Comparison of ENCODE assay signal across 14 cellular contexts in the genomic region with DNA sequence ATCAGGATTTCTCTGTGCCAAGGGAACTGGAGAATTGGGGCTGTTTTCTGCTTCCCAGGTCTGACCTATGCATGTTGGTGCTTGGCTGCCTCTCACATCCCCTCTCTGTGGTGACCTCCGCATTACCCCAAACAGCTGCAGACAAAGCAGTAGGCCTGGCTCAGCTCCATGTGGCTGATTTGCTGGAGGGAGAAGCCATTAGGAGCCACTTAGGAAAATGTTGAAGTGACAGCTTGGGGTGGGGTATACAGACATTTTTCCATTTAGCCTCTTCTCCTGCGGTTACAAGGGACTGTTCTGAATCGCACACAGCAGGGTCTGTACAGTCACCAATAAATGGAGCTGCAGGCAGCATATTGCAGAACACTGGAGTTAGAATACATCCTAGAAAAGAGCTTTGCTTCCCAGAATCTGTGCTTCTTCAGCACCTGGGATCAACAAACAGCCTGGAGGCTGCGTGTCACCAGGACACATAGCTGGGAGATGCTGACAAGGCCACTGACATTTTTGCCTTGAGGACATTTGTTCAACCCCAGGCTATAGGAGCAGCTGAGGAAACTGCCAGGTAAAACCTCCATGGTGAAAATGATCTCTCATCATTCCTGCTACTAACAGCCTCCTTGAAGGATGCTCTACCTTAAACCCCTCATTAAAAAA.
DNase-seq lines count a peak whose midpoint lies in the region; ATAC-seq and TF ChIP-seq lines count a peak whose summit lies in the region.
"Had no signal": no experiment of that assay in that cellular context is flagged by ENCODE, and none has a peak within 500 bp of the region (broad histone marks: within the 10 kb centered on the region; RNA-seq: fewer than 3 reads in every experiment).

No MANE protein-coding gene starts in this region.

- WGBS in sigmoid colon, 2 donors: 80 to 92% methylated on average over 4 of the region's 4 CpGs

- H3K27me3 ChIP-seq in sigmoid colon: no peaks in the 10 kb centered on the region
- H3K27me3 ChIP-seq: breast epithelium had no signal

- H3K4me3 Mint-ChIP-seq in brain (peak overlapping the region in 2 of 5 experiments; percentile 35 to 44), type B pancreatic cell (peak overlapping the region; percentile 60)

- H3K27ac Mint-ChIP-seq in brain: peak overlapping the region; percentile 52 to 94 (median 90)
- H3K27ac Mint-ChIP-seq in type B pancreatic cell: peak overlapping the region; percentile 69

- no peak for ATAC-seq in GM18907 (IDR thresholded peaks at IDR 0.05; ENCODE audit: unreplicated experiment)

- peak; percentile 81 for DNase-seq in NCI-H748 (lab: John Stamatoyannopoulos, UW; ENCODE audit: unreplicated experiment)
- DNase-seq in NCI-H748 treated with DMSO at 0.1 percent for 48 hours (lab: John Stamatoyannopoulos, UW): no peak
- peak; percentile 94 for DNase-seq in NCI-H2171 treated with DMSO at 0.1 percent for 48 hours (lab: John Stamatoyannopoulos, UW)
- no peak for DNase-seq in type B pancreatic cell (ENCODE audit: extremely low spot score, unreplicated experiment)
- no peak for DNase-seq in cardiac septum (ENCODE audit: low spot score)
- DNase-seq in sigmoid colon: no peak
- DNase-seq: activated CD4-positive, CD25-positive, alpha-beta regulatory T cell; activated naive CD4-positive, alpha-beta T cell; hippocampal formation; IMR-90; T-helper 1 cell had no signal

- H3K27me3 Mint-ChIP-seq in brain (peaks cover 3% of the 10 kb centered on the region), type B pancreatic cell (no peaks in the 10 kb centered on the region)

- peaks cover 0 to 20% (median 16%) of the 10 kb centered on the region in 4 donors for H3K4me1 ChIP-seq in sigmoid colon
- H3K4me1 ChIP-seq: breast epithelium had no signal

- H3K4me1 Mint-ChIP-seq in brain: peaks cover 36% of the 10 kb centered on the region
- peaks cover 31% of the 10 kb centered on the region for H3K4me1 Mint-ChIP-seq in type B pancreatic cell (ENCODE audit: unreplicated experiment)

- H3K4me3 ChIP-seq in sigmoid colon: no peak overlapping the region
- H3K4me3 ChIP-seq: breast epithelium had no signal

- intact Hi-C loops in cardiac septum (cut with DNase I) (no loop called here), sigmoid colon (cut with DNase I) (no loop called here)

- TF ChIP-seq CTCF in brain (conservative IDR thresholded peaks at IDR 0.05) (no peak), type B pancreatic cell (conservative IDR thresholded peaks at IDR 0.05) (no peak), sigmoid colon (IDR thresholded peaks at IDR 0.05) (no peak)

- no peaks in the 10 kb centered on the region for H3K36me3 Mint-ChIP-seq in brain
- no peaks in the 10 kb centered on the region for H3K36me3 Mint-ChIP-seq in type B pancreatic cell

- no peaks in the 10 kb centered on the region for H3K9me3 ChIP-seq in sigmoid colon
- H3K9me3 ChIP-seq: breast epithelium had no signal

- H3K27ac ChIP-seq in sigmoid colon: peak overlapping the region in 1 of 4 donors; percentile 41
- H3K27ac ChIP-seq: breast epithelium had no signal

- no peak for TF ChIP-seq POLR2A in sigmoid colon (IDR thresholded peaks at IDR 0.05)

- no peaks in the 10 kb centered on the region for H3K36me3 ChIP-seq in sigmoid colon
- H3K36me3 ChIP-seq: breast epithelium had no signal

- H3K9me3 Mint-ChIP-seq in brain (no peaks in the 10 kb centered on the region), type B pancreatic cell (no peaks in the 10 kb centered on the region)

- no peak for TF ChIP-seq EP300 in sigmoid colon (IDR thresholded peaks at IDR 0.05)

Comparison
In these comparisons a context has a peak if more than half of its experiments do, and no peak if none do; other contexts are left out.
1. DNase-seq: peak in NCI-H748 (single experiment) and NCI-H2171 treated with DMSO at 0.1 percent for 48 hours (single experiment); none in NCI-H748 treated with DMSO at 0.1 percent for 48 hours (single experiment), type B pancreatic cell (single experiment), cardiac septum (single experiment) and sigmoid colon (single experiment).